9 cellular contexts compared by ENCODE assay signal in the genomic region with DNA sequence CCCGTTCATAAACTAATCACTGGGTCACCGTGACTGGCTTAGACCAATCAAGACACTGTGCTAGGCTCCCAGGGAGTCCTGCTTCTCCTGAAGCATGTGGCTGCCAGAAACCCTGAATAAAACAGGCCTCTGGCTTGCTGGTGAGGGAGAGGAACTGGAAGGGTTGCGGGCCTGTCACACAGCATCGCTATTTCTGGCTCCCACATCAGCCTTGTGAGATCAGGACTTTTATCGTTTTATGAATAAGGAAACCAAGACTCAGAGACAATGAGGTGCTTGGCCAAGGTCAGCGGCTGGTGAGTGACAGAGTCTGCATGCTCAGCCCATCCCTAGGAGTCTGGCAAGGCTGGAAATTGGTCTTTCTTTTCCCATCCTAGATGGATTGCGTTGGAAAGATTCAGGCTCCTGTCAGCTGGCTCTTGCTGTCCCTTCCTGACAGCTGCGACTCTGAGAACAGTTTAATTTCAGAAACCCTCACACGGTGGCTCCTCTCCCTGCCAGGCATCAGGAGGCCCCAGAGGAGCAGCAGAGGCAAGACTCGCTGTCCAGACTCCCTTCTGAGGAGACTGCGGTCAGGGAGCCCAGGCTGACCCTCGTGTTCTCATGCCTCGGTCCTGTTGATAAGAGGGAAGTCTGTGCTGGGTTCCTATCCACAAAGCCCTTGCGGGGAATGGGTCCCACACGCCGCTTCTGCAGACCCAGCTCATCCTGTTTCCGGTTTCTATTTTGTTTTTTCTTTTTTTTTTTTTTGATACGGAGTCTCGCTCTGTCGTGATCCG.
DNase-seq lines count a peak whose midpoint lies in the region; ATAC-seq, FAIRE-seq and TF ChIP-seq lines count a peak whose summit lies in the region.
"Had no signal": no experiment of that assay in that cellular context is flagged by ENCODE, and none has a peak within 500 bp of the region (broad histone marks: within the 10 kb centered on the region; RNA-seq: fewer than 3 reads in every experiment).

No MANE protein-coding gene starts in this region.

- ATAC-seq in HG03139 (IDR thresholded peaks at IDR 0.05; ENCODE audit: unreplicated experiment) = peak; percentile 14
- ATAC-seq in GM21717 (IDR thresholded peaks at IDR 0.05; ENCODE audit: unreplicated experiment) = no peak

- peak overlapping the region; percentile 64 for H3K4me3 Mint-ChIP-seq in Calu3 (ENCODE audit: low read depth, unreplicated experiment)

- no peak for FAIRE-seq in urothelium cell line (lab: Jason Lieb, UNC)

- CTCF ChIA-PET in Calu3 (lab: Charles Lee) = no interaction called here

- H3K27me3 Mint-ChIP-seq in Calu3 (ENCODE audit: unreplicated experiment) = no peaks in the 10 kb centered on the region

- H3K4me1 Mint-ChIP-seq in Calu3 (ENCODE audit: low read depth, unreplicated experiment) = peaks cover 16% of the 10 kb centered on the region

- H3K4me3 ChIP-seq in coronary artery = peak overlapping the region; percentile 62

- no TSS peak for BruUV-seq in Calu3 (replicated peaks; lab: Mats Ljungman, UMichigan)

- peak overlapping the region; percentile 45 for H3K27ac Mint-ChIP-seq in Calu3 (ENCODE audit: unreplicated experiment)

- peak overlapping the region; percentile 52 to 66 for H3K27ac ChIP-seq in coronary artery

- intact Hi-C loops in Calu3 (cut with micrococcal nuclease; ENCODE audit: unreplicated experiment) (no loop called here), posterior vena cava (cut with DNase I) (no loop called here)

- H3K36me3 Mint-ChIP-seq in Calu3 (ENCODE audit: insufficient read depth, unreplicated experiment) = no peaks in the 10 kb centered on the region

- TF ChIP-seq CTCF in Calu3 (IDR thresholded peaks at IDR 0.05; ENCODE audit: unreplicated experiment) (no peak), coronary artery (IDR thresholded peaks at IDR 0.05) (no peak)

- peaks cover 9% of the 10 kb centered on the region for H3K9me3 Mint-ChIP-seq in Calu3 (ENCODE audit: low read depth, unreplicated experiment)

- DNase-seq in Calu3 = no peak
- no peak for DNase-seq in coronary artery (ENCODE audit: low spot score)
- DNase-seq in posterior vena cava (ENCODE audit: low spot score) = peak; percentile 84
- no peak for DNase-seq in urothelium cell line (ENCODE audit: low spot score)
- DNase-seq in HuH-7.5 (ENCODE audit: low spot score) = no peak
- DNase-seq in NCI-H526 (lab: John Stamatoyannopoulos, UW) = no peak
- DNase-seq: T1000 had no signal
